In genomic region chr18:59340817-59341216, GRCh38 we compare ENCODE assay signal across 25 cellular contexts. TPM values are rescaled to one million over a fixed set of nuclear protein-coding genes. Genes with fewer than 3 reads are reported as not detected.
A peak's percentile ranks its signal among the peaks of the same experiment; 100 is the strongest.
DNase-seq lines count a peak whose midpoint lies in the region; ATAC-seq and TF ChIP-seq lines count a peak whose summit lies in the region.
"Had no signal": no experiment of that assay in that cellular context is flagged by ENCODE, and none has a peak within 500 bp of the region (broad histone marks: within the 10 kb centered on the region; RNA-seq: fewer than 3 reads in every experiment).

No MANE protein-coding gene starts in this region.

- CTCF ChIA-PET in OCI-LY7 (lab: Charles Lee; ENCODE audit: unreplicated experiment), result no interaction called here

- peaks cover 29% of the 10 kb centered on the region for H3K9me3 Mint-ChIP-seq in activated naive CD4-positive, alpha-beta T cell treated with anti-CD3 and anti-CD28 coated beads, Interleukin-2, amount 50 U/mL, for 24 hours
- H3K9me3 Mint-ChIP-seq in T-helper 1 cell treated with Interleukin-12 subunit alpha and Interleukin-12 subunit beta and Interleukin-4 antibody, amounts not matched to agents 30 μg/mL and 1 μg/mL, for 36 hours, result peaks cover 21% of the 10 kb centered on the region

- H3K9me2 ChIP-seq in OCI-LY7 (ENCODE audit: insufficient read depth, low read length), result no peaks in the 10 kb centered on the region

- peaks cover 77% of the 10 kb centered on the region for H3K36me3 Mint-ChIP-seq in activated naive CD4-positive, alpha-beta T cell treated with anti-CD3 and anti-CD28 coated beads, Interleukin-2, amount 50 U/mL, for 24 hours
- H3K36me3 Mint-ChIP-seq in T-helper 1 cell treated with Interleukin-12 subunit alpha and Interleukin-12 subunit beta and Interleukin-4 antibody, amounts not matched to agents 30 μg/mL and 1 μg/mL, for 36 hours (ENCODE audit: low read depth), result peaks cover 85% of the 10 kb centered on the region

- no peaks in the 10 kb centered on the region for H3K27me3 Mint-ChIP-seq in activated naive CD4-positive, alpha-beta T cell treated with anti-CD3 and anti-CD28 coated beads, Interleukin-2, amount 50 U/mL, for 24 hours
- H3K27me3 Mint-ChIP-seq in T-helper 1 cell treated with Interleukin-12 subunit alpha and Interleukin-12 subunit beta and Interleukin-4 antibody, amounts not matched to agents 30 μg/mL and 1 μg/mL, for 36 hours (ENCODE audit: low read depth), result no peaks in the 10 kb centered on the region

- POLR2A ChIA-PET in OCI-LY7 (lab: Charles Lee), result interaction anchor here (0.6 kb wide), 1 partner anchor 612 kb away, joined by 3 read pairs; no protein-coding TSS in a partner anchor

- H3K4me1 ChIP-seq in OCI-LY7 (ENCODE audit: insufficient read depth, low read length, poor library complexity, severe bottlenecking), result no peaks in the 10 kb centered on the region
- H3K4me1 ChIP-seq: tibial nerve had no signal

- no peak overlapping the region for H3K4me3 ChIP-seq in OCI-LY7 (ENCODE audit: low read depth, low read length, poor library complexity, severe bottlenecking)
- H3K4me3 ChIP-seq: skin epidermis, tibial nerve had no signal

- H3K4me1 Mint-ChIP-seq in activated naive CD4-positive, alpha-beta T cell treated with anti-CD3 and anti-CD28 coated beads, Interleukin-2, amount 50 U/mL, for 24 hours, result peaks cover 50% of the 10 kb centered on the region
- H3K4me1 Mint-ChIP-seq in T-helper 1 cell treated with Interleukin-12 subunit alpha and Interleukin-12 subunit beta and Interleukin-4 antibody, amounts not matched to agents 30 μg/mL and 1 μg/mL, for 36 hours (ENCODE audit: low read depth), result peaks cover 39% of the 10 kb centered on the region
- H3K4me1 Mint-ChIP-seq: endodermal cell had no signal

- TF ChIP-seq CTCF in OCI-LY7 (conservative IDR thresholded peaks at IDR 0.05; ENCODE audit: low read length), result no peak

- H3K4me2 ChIP-seq in OCI-LY7 (ENCODE audit: low read length), result no peak overlapping the region

- H3K27ac ChIP-seq in OCI-LY7 (ENCODE audit: low read depth, low read length, poor library complexity, severe bottlenecking), result no peak overlapping the region
- H3K27ac ChIP-seq: brain microvascular endothelial cell, skin epidermis, tibial nerve had no signal

- H3K4me3 Mint-ChIP-seq in activated naive CD4-positive, alpha-beta T cell treated with anti-CD3 and anti-CD28 coated beads, Interleukin-2, amount 50 U/mL, for 24 hours, result peak overlapping the region; percentile 53
- H3K4me3 Mint-ChIP-seq in T-helper 1 cell treated with Interleukin-12 subunit alpha and Interleukin-12 subunit beta and Interleukin-4 antibody, amounts not matched to agents 30 μg/mL and 1 μg/mL, for 36 hours, result peak overlapping the region; percentile 43
- H3K4me3 Mint-ChIP-seq: endodermal cell had no signal

- ATAC-seq in GM21390 (IDR thresholded peaks at IDR 0.05; ENCODE audit: unreplicated experiment) (peak; percentile 64), GM18505 (IDR thresholded peaks at IDR 0.05; ENCODE audit: unreplicated experiment) (no peak), HG03460 (IDR thresholded peaks at IDR 0.05; ENCODE audit: unreplicated experiment) (no peak)

- H4K20me1 ChIP-seq in OCI-LY7 (ENCODE audit: insufficient read depth, low read length), result no peaks in the 10 kb centered on the region

- intact Hi-C loops in OCI-LY7 (cut with micrococcal nuclease; ENCODE audit: unreplicated experiment), result no loop called here

- peak overlapping the region; percentile 73 for H3K27ac Mint-ChIP-seq in activated naive CD4-positive, alpha-beta T cell treated with anti-CD3 and anti-CD28 coated beads, Interleukin-2, amount 50 U/mL, for 24 hours
- H3K27ac Mint-ChIP-seq in T-helper 1 cell treated with Interleukin-12 subunit alpha and Interleukin-12 subunit beta and Interleukin-4 antibody, amounts not matched to agents 30 μg/mL and 1 μg/mL, for 36 hours, result peak overlapping the region; percentile 43
- H3K27ac Mint-ChIP-seq: endodermal cell had no signal

- H3K79me2 ChIP-seq in OCI-LY7 (ENCODE audit: insufficient read depth, low read depth, low read length), result peaks cover 17% of the 10 kb centered on the region; the same call in 1 of the 2 replicates

- BruUV-seq in OCI-LY7 (replicated peaks; lab: Mats Ljungman, UMichigan), result no TSS peak

- no peak overlapping the region for H2AFZ ChIP-seq in OCI-LY7 (ENCODE audit: low read length)

- TF ChIP-seq POLR2A in GM18505 (IDR thresholded peaks at IDR 0.05; ENCODE audit: borderline replicate concordance, extremely low read depth, insufficient read depth, insufficient read length), result no peak

- H3K36me3 ChIP-seq in OCI-LY7 (ENCODE audit: insufficient read depth, low read length), result peaks cover 93% of the 10 kb centered on the region

- H3K9me3 ChIP-seq in OCI-LY7 (ENCODE audit: low read length), result peaks cover 6% of the 10 kb centered on the region; the same call in 1 of the 2 replicates

- DNase-seq in activated naive CD4-positive, alpha-beta T cell (lab: John Stamatoyannopoulos, UW), result no peak
- DNase-seq in OCI-LY7 (ENCODE audit: low spot score), result no peak
- DNase-seq: brain microvascular endothelial cell; DND-41; endodermal cell; GOT3; Kasumi-1; NCI-H1105; NCI-H2081 treated with DMSO at 0.1 percent for 48 hours; NCI-H446 treated with DMSO at 0.1 percent for 48 hours; NK-92 treated with Interleukin-12 subunit alpha and Interleukin-12 subunit beta, amount 100 ng/mL, for 24 hours; nucleus accumbens; stimulated activated naive CD4-positive, alpha-beta T cell treated with Interleukin-2 at 50 U/mL for 16 hours had no signal

RNA-seq across cellular contexts. Expression of gene LMAN1, which starts 18.2 kb away (rescaled TPM):
- 28.4 and 33.0 TPM in 2 replicates for total RNA-seq in OCI-LY7 (2014; rRNA removed; shearing (Covaris generic))
- 46.4 and 48.2 TPM in 2 replicates for total RNA-seq in OCI-LY7 (2022)

RNA-seq across cellular contexts. Expression of gene CPLX4, which starts 22.4 kb away (rescaled TPM):
- total RNA-seq in OCI-LY7 (2014; rRNA removed; shearing (Covaris generic)), result not detected in 2 replicates
- total RNA-seq in OCI-LY7 (2022), result not detected in 2 replicates
- total RNA-seq: endodermal cell; glomerular endothelial cell; kidney epithelial cell; lung microvascular endothelial cell; SK-MEL-5; T-helper 2 cell treated with Interferon-gamma antibody and Interleukin-4, amounts not matched to agents 100 ng/mL and 5 ng/mL, for 36 hours; tibial nerve had no signal
